ENCODE assay signal across 20 cellular contexts in the genomic region with DNA sequence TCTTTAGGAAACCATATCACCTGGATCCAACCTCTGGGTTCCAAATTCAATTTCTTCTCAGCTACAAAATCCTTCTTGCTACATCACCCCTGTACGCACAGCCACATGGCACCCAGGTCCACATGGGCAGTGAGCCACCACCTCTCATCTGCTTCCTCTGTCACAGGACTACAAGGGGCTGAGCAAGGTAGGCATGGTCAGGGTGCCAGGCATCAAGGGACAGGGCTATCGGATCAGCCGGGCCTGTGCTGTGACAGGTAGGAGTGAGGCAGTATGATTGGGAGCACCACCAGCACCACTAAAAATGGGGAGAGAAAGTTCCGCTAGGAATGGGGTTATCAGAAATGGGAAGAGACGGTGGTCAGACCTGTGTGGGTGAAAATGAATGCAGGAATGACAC. TPM values are rescaled to one million over a fixed set of nuclear protein-coding genes. Genes with fewer than 3 reads are reported as not detected.
DNase-seq lines count a peak whose midpoint lies in the region; ATAC-seq and TF ChIP-seq lines count a peak whose summit lies in the region.
"Had no signal": no experiment of that assay in that cellular context is flagged by ENCODE, and none has a peak within 500 bp of the region (broad histone marks: within the 10 kb centered on the region; RNA-seq: fewer than 3 reads in every experiment).

No MANE protein-coding gene starts in this region.

- peak overlapping the region; percentile 5; the same call in 1 of the 2 replicates for H3K4me2 ChIP-seq in IMR-90 (ENCODE audit: low read depth, low read length)
- peak overlapping the region; percentile 45 for H3K4me2 ChIP-seq in mammary epithelial cell (ENCODE audit: insufficient read depth, low read depth, low read length)

- TF ChIP-seq POLR2A in IMR-90 (IDR thresholded peaks at IDR 0.05; ENCODE audit: low read depth, low read length): no peak

- H3K4me1 Mint-ChIP-seq in activated T-cell treated with anti-CD3 and anti-CD28 coated beads, Interleukin-2, amount 50 U/mL, for 24 hours (ENCODE audit: low read depth): peaks cover 10% of the 10 kb centered on the region
- H3K4me1 Mint-ChIP-seq: activated T-helper 17 cell treated with anti-CD3 and anti-CD28 coated beads, Interleukin-2, amount 50 U/mL, for 72 hours had no signal

- H3K9ac ChIP-seq in IMR-90 (ENCODE audit: low read depth, low read length) (no peak overlapping the region), mammary epithelial cell (ENCODE audit: insufficient read depth, low read length) (no peak overlapping the region), mucosa of rectum (ENCODE audit: low read depth in 1 of 2, low read length in 2 of 2) (no peak overlapping the region), stomach smooth muscle (ENCODE audit: low read length in 2 of 2) (no peak overlapping the region)

- peak overlapping the region; percentile 68; the same call in 2 of the 3 replicates for H2BK15ac ChIP-seq in IMR-90 (ENCODE audit: low read depth, low read length)

- H3K4me3 ChIP-seq in IMR-90 (ENCODE audit: insufficient read depth, low read depth, low read length): no peak overlapping the region
- no peak overlapping the region for H3K4me3 ChIP-seq in mammary epithelial cell (replicated peaks in 1 of 3; ENCODE audit: insufficient read depth in 1 of 3, low read depth in 2 of 3, low read length in 3 of 3)
- H3K4me3 ChIP-seq in mucosa of rectum (ENCODE audit: low read length in 2 of 2): no peak overlapping the region
- H3K4me3 ChIP-seq in stomach smooth muscle (ENCODE audit: low read length in 2 of 2): peak overlapping the region in 1 of 2 donors; percentile 35
- H3K4me3 ChIP-seq in H7 (ENCODE audit: insufficient read depth, low read depth, low read length): no peak overlapping the region

- H3K23ac ChIP-seq in IMR-90 (ENCODE audit: low read depth, low read length): no peak overlapping the region; the same call in 1 of the 2 replicates

- H3K79me1 ChIP-seq in IMR-90 (ENCODE audit: low read depth in 1 of 2, low read length in 2 of 2): peaks cover 0 to 4% of the 10 kb centered on the region in 2 experiments; a peak in 1 of 4 replicates

- peak overlapping the region; percentile 69 for H3K18ac ChIP-seq in IMR-90 (ENCODE audit: low read depth, low read length)

- H3K27me3 Mint-ChIP-seq in activated T-cell treated with anti-CD3 and anti-CD28 coated beads, Interleukin-2, amount 50 U/mL, for 24 hours: no peaks in the 10 kb centered on the region
- H3K27me3 Mint-ChIP-seq: activated T-helper 17 cell treated with anti-CD3 and anti-CD28 coated beads, Interleukin-2, amount 50 U/mL, for 72 hours had no signal

- 0 out of 2 replicates have a peak overlapping the region, but pooled peaks have one; percentile 3 for H3K56ac ChIP-seq in IMR-90 (ENCODE audit: extremely low read depth, insufficient read depth, low read length)

- H3K14ac ChIP-seq in IMR-90 (replicated peaks; ENCODE audit: low read depth, low read length): 0 out of 2 replicates have a peak overlapping the region, but pooled peaks have one; percentile 55

- no peak for DNase-seq in IMR-90
- DNase-seq in mammary epithelial cell: no peak
- no peak for DNase-seq in cortex of kidney (lab: John Stamatoyannopoulos, UW)
- no peak for DNase-seq in activated T-cell treated with anti-CD3 and anti-CD28 coated beads, Interleukin-2, amount 50 U/mL, for 24 hours
- DNase-seq in H7: no peak
- DNase-seq: activated CD8-positive, alpha-beta T cell treated with anti-CD3 and anti-CD28 coated beads, Interleukin-2, amount 10 ng/mL, durations not matched to agents 7 days and 5 days; dermis blood vessel endothelial cell; hippocampal formation; NCI-H2029; NCI-H524 treated with DMSO at 0.1 percent for 48 hours; OCI-M1; stimulated activated CD4-positive, alpha-beta T cell treated with anti-CD3 and anti-CD28 coated beads, Interleukin-4, amount 100 ng/mL, for 24 hours; SW 1271 had no signal

- H2BK5ac ChIP-seq in IMR-90 (ENCODE audit: low read depth, low read length, poor library complexity, severe bottlenecking): peak overlapping the region; percentile 69

- TF ChIP-seq CTCF in IMR-90 (conservative IDR thresholded peaks at IDR 0.05; ENCODE audit: low read depth, low read length) (no peak), mammary epithelial cell (conservative IDR thresholded peaks at IDR 0.05 in 1 of 2, IDR thresholded peaks at IDR 0.05 in 1 of 2; ENCODE audit: extremely low read depth in 1 of 2, insufficient read depth in 1 of 2, low read depth in 1 of 2, low read length in 2 of 2) (no peak)

- intact Hi-C loops in IMR-90 (cut with micrococcal nuclease) (loop anchor here (10.0 kb wide), 1 partner anchor 478 kb away; a partner anchor contains a TSS), mammary epithelial cell (cut with micrococcal nuclease) (no loop called here)

- WGBS in IMR-90 (ENCODE audit: extremely low coverage in 2 of 2, insufficient read length in 1 of 2), 2 experiments: 86% methylated on average over 2 of the region's 5 CpGs; no CpG with 5 or more reads in 1 of the 2 experiments
- 77% methylated on average over 5 of the region's 5 CpGs for WGBS in mammary epithelial cell (ENCODE audit: low coverage, missing lambda C conversion rate)

- H4K8ac ChIP-seq in IMR-90 (ENCODE audit: low read depth in 2 of 2, low read length in 2 of 2): peak overlapping the region in 1 of 2 experiments; percentile 61; a peak in 3 of 4 replicates

- H3K9me3 Mint-ChIP-seq in activated T-cell treated with anti-CD3 and anti-CD28 coated beads, Interleukin-2, amount 50 U/mL, for 24 hours: no peaks in the 10 kb centered on the region
- H3K9me3 Mint-ChIP-seq: activated T-helper 17 cell treated with anti-CD3 and anti-CD28 coated beads, Interleukin-2, amount 50 U/mL, for 72 hours had no signal

- CTCF ChIA-PET in IMR-90 (lab: Yijun Ruan, JAX) (interaction anchor here (0.9 to 2.4 kb wide), 5 partner anchors 11 to 121 kb away, joined by 3 to 11 read pairs (median 4); a partner anchor contains a TSS), mammary epithelial cell (lab: Charles Lee; ENCODE audit: low non-redundant PET) (interaction anchor here (0.5 to 1.0 kb wide), 3 partner anchors 15 to 158 kb away, joined by 4 to 7 read pairs (median 6); a partner anchor contains a TSS)

- H3K9me3 ChIP-seq in IMR-90 (ENCODE audit: control insufficient read depth, insufficient read depth, low read length) (no peaks in the 10 kb centered on the region), mammary epithelial cell (replicated peaks; ENCODE audit: insufficient read depth, low read length) (no peaks in the 10 kb centered on the region), mucosa of rectum (ENCODE audit: control insufficient read depth in 2 of 2, low read length in 2 of 2) (no peaks in the 10 kb centered on the region), stomach smooth muscle (ENCODE audit: control insufficient read depth in 2 of 2, low read length in 2 of 2) (no peaks in the 10 kb centered on the region)
- H3K9me3 ChIP-seq: Caco-2 had no signal

- H3K4me1 ChIP-seq in IMR-90 (ENCODE audit: control insufficient read depth, insufficient read depth, low read length) (peaks cover 23% of the 10 kb centered on the region), mammary epithelial cell (ENCODE audit: insufficient read depth, low read length) (peaks cover 45% of the 10 kb centered on the region), mucosa of rectum (ENCODE audit: control insufficient read depth in 2 of 2, insufficient read depth in 2 of 2, low read length in 2 of 2) (peaks cover 0 to 5% of the 10 kb centered on the region in 2 donors), stomach smooth muscle (ENCODE audit: control insufficient read depth, insufficient read depth, low read length) (peaks cover 20% of the 10 kb centered on the region)

- no TSS peak for BruUV-seq in IMR-90 (replicated peaks; lab: Mats Ljungman, UMichigan)
- no TSS peak for BruUV-seq in mammary epithelial cell (replicated peaks; lab: Mats Ljungman, UMichigan)

- dilution Hi-C loops in IMR-90 (cut with HindIII; ENCODE audit: low sequenced_read_pairs, unreplicated experiment): no loop called here
- dilution Hi-C loops in mammary epithelial cell (cut with HindIII; ENCODE audit: low sequenced_read_pairs): no loop called here

- H3K4me3 Mint-ChIP-seq in activated T-cell treated with anti-CD3 and anti-CD28 coated beads, Interleukin-2, amount 50 U/mL, for 24 hours: no peak overlapping the region
- H3K4me3 Mint-ChIP-seq: activated CD8-positive, alpha-beta T cell treated with anti-CD3 and anti-CD28 coated beads, Interleukin-2, amount 10 ng/mL, durations not matched to agents 7 days and 5 days; activated T-helper 17 cell treated with anti-CD3 and anti-CD28 coated beads, Interleukin-2, amount 50 U/mL, for 72 hours had no signal

- H3K9me1 ChIP-seq in IMR-90 (ENCODE audit: insufficient read depth, low read length): peaks cover 12% of the 10 kb centered on the region

- peak overlapping the region; percentile 91 for H2AK9ac ChIP-seq in IMR-90 (replicated peaks; ENCODE audit: low read depth, low read length, poor library complexity)

- H3K36me3 Mint-ChIP-seq in activated T-cell treated with anti-CD3 and anti-CD28 coated beads, Interleukin-2, amount 50 U/mL, for 24 hours (ENCODE audit: low read depth): no peaks in the 10 kb centered on the region

- TF ChIP-seq RAD21 in IMR-90 (IDR thresholded peaks at IDR 0.05; ENCODE audit: low read length): no peak

- H2BK20ac ChIP-seq in IMR-90 (ENCODE audit: low read depth, low read length): peak overlapping the region; percentile 86

- no peak for ATAC-seq in IMR-90 (ENCODE audit: low read depth)
- ATAC-seq in GM21381 (IDR thresholded peaks at IDR 0.05; ENCODE audit: unreplicated experiment): no peak
- ATAC-seq: activated CD8-positive, alpha-beta T cell treated with anti-CD3 and anti-CD28 coated beads, Interleukin-2, amount 10 ng/mL, durations not matched to agents 7 days and 5 days; activated T-helper 17 cell treated with anti-CD3 and anti-CD28 coated beads, Interleukin-2, amount 50 U/mL, for 72 hours had no signal

- H2AK5ac ChIP-seq in IMR-90 (ENCODE audit: low read depth, low read length): peak overlapping the region; percentile 98

- peak overlapping the region; percentile 85 for H3K4ac ChIP-seq in IMR-90 (ENCODE audit: low read depth, low read length)

- H4K20me1 ChIP-seq in IMR-90 (ENCODE audit: insufficient read depth, low read length) (no peaks in the 10 kb centered on the region), mammary epithelial cell (ENCODE audit: insufficient read depth, low read length) (no peaks in the 10 kb centered on the region)

- H4K91ac ChIP-seq in IMR-90 (ENCODE audit: insufficient read depth, low read depth, low read length): peak overlapping the region; percentile 74; the same call in 1 of the 2 replicates

- H3K79me2 ChIP-seq in mammary epithelial cell (ENCODE audit: insufficient read depth, low read length): no peaks in the 10 kb centered on the region

- H2AFZ ChIP-seq in IMR-90 (replicated peaks; ENCODE audit: low read length, poor library complexity): peak overlapping the region; percentile 65
- peak overlapping the region; percentile 11 for H2AFZ ChIP-seq in mammary epithelial cell (ENCODE audit: low read depth, low read length)

- no peak overlapping the region for H3K27ac Mint-ChIP-seq in activated T-cell treated with anti-CD3 and anti-CD28 coated beads, Interleukin-2, amount 50 U/mL, for 24 hours
- H3K27ac Mint-ChIP-seq: activated CD8-positive, alpha-beta T cell treated with anti-CD3 and anti-CD28 coated beads, Interleukin-2, amount 10 ng/mL, durations not matched to agents 7 days and 5 days; activated T-helper 17 cell treated with anti-CD3 and anti-CD28 coated beads, Interleukin-2, amount 50 U/mL, for 72 hours had no signal

- H3K27me3 ChIP-seq in IMR-90 (ENCODE audit: control insufficient read depth, insufficient read depth, low read length) (no peaks in the 10 kb centered on the region; the same call in 1 of the 2 replicates), mammary epithelial cell (ENCODE audit: insufficient read depth, low read length) (no peaks in the 10 kb centered on the region), mucosa of rectum (ENCODE audit: control insufficient read depth in 2 of 2, insufficient read depth in 2 of 2, low read length in 2 of 2) (no peaks in the 10 kb centered on the region), stomach smooth muscle (ENCODE audit: control insufficient read depth in 1 of 2, insufficient read depth in 2 of 2, low read length in 2 of 2) (no peaks in the 10 kb centered on the region), H7 (ENCODE audit: control insufficient read depth, insufficient read depth, low read length) (no peaks in the 10 kb centered on the region; the same call in 1 of the 2 replicates)

- peak overlapping the region; percentile 79 for H2BK120ac ChIP-seq in IMR-90 (ENCODE audit: low read depth, low read length)

- in situ Hi-C loops in IMR-90 (cut with MboI; ENCODE audit: low sequenced_read_pairs): loop anchor here (5.0 kb wide), 1 partner anchor 241 kb away; no protein-coding TSS in a partner anchor
- in situ Hi-C loops in mammary epithelial cell (cut with MboI; ENCODE audit: low sequenced_read_pairs in 2 of 2): no loop called here

- H3K27ac ChIP-seq in IMR-90 (ENCODE audit: insufficient read depth, low read length) (peak overlapping the region; percentile 82), mammary epithelial cell (ENCODE audit: insufficient read depth, low read depth, low read length) (no peak overlapping the region), mucosa of rectum (ENCODE audit: low read depth in 2 of 2, low read length in 2 of 2) (peak overlapping the region; percentile 17 to 45), stomach smooth muscle (ENCODE audit: low read length) (peak overlapping the region; percentile 31)

- H4K5ac ChIP-seq in IMR-90 (ENCODE audit: low read depth, low read length): peak overlapping the region; percentile 40; the same call in 1 of the 2 replicates

- H3K36me3 ChIP-seq in IMR-90 (ENCODE audit: control insufficient read depth, insufficient read depth, low read length) (no peaks in the 10 kb centered on the region), mammary epithelial cell (ENCODE audit: insufficient read depth, low read length) (no peaks in the 10 kb centered on the region), mucosa of rectum (ENCODE audit: control insufficient read depth in 2 of 2, insufficient read depth in 2 of 2, low read length in 2 of 2) (no peaks in the 10 kb centered on the region), stomach smooth muscle (ENCODE audit: control insufficient read depth in 2 of 2, insufficient read depth in 2 of 2, low read length in 2 of 2) (no peaks in the 10 kb centered on the region), H7 (replicated peaks; ENCODE audit: control insufficient read depth, insufficient read depth, low read length) (no peaks in the 10 kb centered on the region)

- POLR2A ChIA-PET in IMR-90 (lab: Charles Lee; ENCODE audit: unreplicated experiment): interaction anchor here (1.1 kb wide), 1 partner anchor 111 kb away, joined by 3 read pairs; no protein-coding TSS in a partner anchor

RNA-seq across cellular contexts. Expression of a gene that starts 29.4 kb away (rescaled TPM):
- total RNA-seq in IMR-90 (2012; rRNA removed) (373 and 555 TPM in 2 replicates), mammary epithelial cell (1,000 to 10,000 TPM; 1,155 to 2,455 TPM)
- polyA plus RNA-seq in IMR-90 (2012; rRNA removed) (1,755 and 2,394 TPM in 2 replicates), mammary epithelial cell (2,730 TPM)
- polyA plus RNA-seq in IMR-90 (2012; cell fraction: cytosol; rRNA removed): 755 and 1,450 TPM in 2 replicates
- 227 and 313 TPM in 2 replicates for polyA plus RNA-seq in IMR-90 (2012; cell fraction: nucleus; rRNA removed; ENCODE audit: low replicate concordance)
- 719 TPM for polyA minus RNA-seq in mammary epithelial cell
- total RNA-seq in H7 (2014; rRNA removed; shearing (Covaris generic)): 1.3 and 1.4 TPM in 2 replicates

RNA-seq across cellular contexts. Expression of a gene that starts 34.3 kb away (rescaled TPM):
- 0.56 TPM in 1 of 2 replicates, not detected in the other for total RNA-seq in IMR-90 (2012; rRNA removed)
- polyA plus RNA-seq in IMR-90 (2012; rRNA removed): 0.27 and 0.55 TPM in 2 replicates
- 1.1 TPM in 1 of 2 replicates, not detected in the other for polyA plus RNA-seq in IMR-90 (2012; cell fraction: cytosol; rRNA removed)
- polyA plus RNA-seq in IMR-90 (2012; cell fraction: nucleus; rRNA removed; ENCODE audit: low replicate concordance): not detected in 2 replicates
- not detected for total RNA-seq in mammary epithelial cell
- polyA plus RNA-seq in mammary epithelial cell: 0.34 TPM
- polyA minus RNA-seq in mammary epithelial cell: not detected
- not detected in 2 replicates for total RNA-seq in H7 (2014; rRNA removed; shearing (Covaris generic))
- total RNA-seq: Caco-2, dermis blood vessel endothelial cell, M059J had no signal

RNA-seq across cellular contexts. Expression of a gene that starts 39.2 kb away (rescaled TPM):
- total RNA-seq in IMR-90 (2012; rRNA removed) (5.6 and 7.5 TPM in 2 replicates), mammary epithelial cell (1 to 10 TPM; 4.3 to 9.9 TPM)
- polyA plus RNA-seq in IMR-90 (2012; rRNA removed) (15.0 and 16.6 TPM in 2 replicates), mammary epithelial cell (24.2 TPM)
- 17.1 and 25.7 TPM in 2 replicates for polyA plus RNA-seq in IMR-90 (2012; cell fraction: cytosol; rRNA removed)
- 3.3 and 5.2 TPM in 2 replicates for polyA plus RNA-seq in IMR-90 (2012; cell fraction: nucleus; rRNA removed; ENCODE audit: low replicate concordance)
- polyA minus RNA-seq in mammary epithelial cell: not detected
- 17.3 and 18.0 TPM in 2 replicates for total RNA-seq in H7 (2014; rRNA removed; shearing (Covaris generic))

RNA-seq across cellular contexts. Expression of a gene that starts 42.7 kb away (rescaled TPM):
- 1.4 and 2.9 TPM in 2 replicates for total RNA-seq in IMR-90 (2012; rRNA removed)
- polyA plus RNA-seq in IMR-90 (2012; rRNA removed): 4.5 and 6.2 TPM in 2 replicates
- polyA plus RNA-seq in IMR-90 (2012; cell fraction: cytosol; rRNA removed): 5.1 and 8.9 TPM in 2 replicates
- polyA plus RNA-seq in IMR-90 (2012; cell fraction: nucleus; rRNA removed; ENCODE audit: low replicate concordance): 3.3 and 5.1 TPM in 2 replicates
- total RNA-seq in mammary epithelial cell: 10 to 100 TPM in 1 of 2 donors, 1 to 10 TPM in 1; 3.5 to 58.6 TPM
- polyA plus RNA-seq in mammary epithelial cell: 46.1 TPM
- polyA minus RNA-seq in mammary epithelial cell: 17.4 TPM
- total RNA-seq in H7 (2014; rRNA removed; shearing (Covaris generic)): 0.30 and 0.31 TPM in 2 replicates
- total RNA-seq: activated CD8-positive, alpha-beta T cell treated with anti-CD3 and anti-CD28 coated beads, Interleukin-2, amount 10 ng/mL, durations not matched to agents 7 days and 5 days; activated T-helper 17 cell treated with anti-CD3 and anti-CD28 coated beads, Interleukin-2, amount 50 U/mL, for 72 hours had no signal

RNA-seq across cellular contexts. Expression of a gene that starts 45.9 kb away (rescaled TPM):
- not detected in 2 replicates for total RNA-seq in IMR-90 (2012; rRNA removed)
- not detected in 2 replicates for polyA plus RNA-seq in IMR-90 (2012; rRNA removed)
- not detected in 2 replicates for polyA plus RNA-seq in IMR-90 (2012; cell fraction: cytosol; rRNA removed)
- not detected in 2 replicates for polyA plus RNA-seq in IMR-90 (2012; cell fraction: nucleus; rRNA removed; ENCODE audit: low replicate concordance)
- total RNA-seq in mammary epithelial cell: 1 to 10 TPM in 1 of 2 donors, not detected in 1; 2.7 TPM
- 1.1 TPM for polyA plus RNA-seq in mammary epithelial cell
- polyA minus RNA-seq in mammary epithelial cell: not detected
- not detected in 2 replicates for total RNA-seq in H7 (2014; rRNA removed; shearing (Covaris generic))
- total RNA-seq: activated CD8-positive, alpha-beta T cell treated with anti-CD3 and anti-CD28 coated beads, Interleukin-2, amount 10 ng/mL, durations not matched to agents 7 days and 5 days; activated T-helper 17 cell treated with anti-CD3 and anti-CD28 coated beads, Interleukin-2, amount 50 U/mL, for 72 hours; Caco-2; dermis blood vessel endothelial cell; M059J; myocyte had no signal

Comparison
In these comparisons a context has a peak if more than half of its experiments do, and no peak if none do; other contexts are left out.
1. RNA of a gene that starts 29.4 kb away (total RNA-seq): 1,155 to 2,455 TPM in mammary epithelial cell and 373 to 555 TPM in IMR-90; 1.3 to 1.4 TPM in H7; every median in the first group is over 100 times any median in the second.